21 cellular contexts compared by ENCODE assay signal in the genomic region with DNA sequence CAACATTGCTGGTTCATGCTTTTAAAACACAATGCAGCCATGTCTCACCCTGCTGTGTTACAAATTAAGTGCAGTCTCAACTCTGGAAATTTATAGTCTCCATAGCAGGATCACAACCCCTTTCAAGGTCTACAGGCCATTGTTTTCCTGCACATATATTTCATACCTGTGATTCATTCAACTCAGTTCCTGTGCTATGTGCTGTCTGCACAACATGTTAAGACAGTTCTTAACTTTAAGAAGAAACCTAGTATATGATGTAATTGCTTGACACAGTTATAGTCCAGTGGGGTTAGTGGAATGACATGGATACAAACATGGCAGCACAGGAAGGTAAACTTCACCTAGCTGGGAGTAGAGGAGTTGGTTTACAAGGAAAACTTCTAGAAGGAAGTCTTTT.
"Had no signal": no experiment of that assay in that cellular context is flagged by ENCODE, and none has a peak within 500 bp of the region (broad histone marks: within the 10 kb centered on the region; RNA-seq: fewer than 3 reads in every experiment).

No MANE protein-coding gene starts in this region.

- H3K27me3 ChIP-seq: MG63, SJCRH30 had no signal

- ATAC-seq: Right ventricle myocardium inferior, SK-N-SH treated with all-trans-retinoic acid at 6 μM for 48 hours had no signal

- H3K9me3 ChIP-seq: MG63, SJCRH30 had no signal

- DNase-seq: KBM-7, MG63, NCI-H1092, NCI-H1105 treated with DMSO at 0.1 percent for 48 hours, NCI-H1417 treated with DMSO at 0.1 percent for 48 hours, NCI-H146, NCI-H1694 treated with DMSO at 0.1 percent for 48 hours, NCI-H1930, NCI-H2081, NCI-H2107, NCI-H2227 treated with DMSO at 0.1 percent for 48 hours, NCI-H524, NCI-H526 treated with DMSO at 0.1 percent for 48 hours, NCI-H774, RPMI8226, SHP77 treated with DMSO at 0.1 percent for 48 hours, SJCRH30 had no signal

- H3K4me3 ChIP-seq: MG63, SJCRH30 had no signal

- H3K36me3 ChIP-seq: MG63, SJCRH30 had no signal

- H3K27ac ChIP-seq: HL-60, SJCRH30 had no signal

- FAIRE-seq: RCC 7860 had no signal

- H3K4me1 ChIP-seq: SJCRH30 had no signal
